In genomic region chr1:117366281-117366981, GRCh38 we compare ENCODE assay signal across 8 cellular contexts. TPM values are rescaled to one million over a fixed set of nuclear protein-coding genes. Genes with fewer than 3 reads are reported as not detected.
DNase-seq lines count a peak whose midpoint lies in the region; ATAC-seq and TF ChIP-seq lines count a peak whose summit lies in the region.

No MANE protein-coding gene starts in this region.

- H3K4me2 ChIP-seq in smooth muscle cell, result peak overlapping the region; percentile 94

- WGBS in smooth muscle cell (ENCODE audit: low lambda C conversion rate), result under 1% methylated on average over 55 of the region's 63 CpGs

- peaks cover 11 to 19% (median 13%) of the 10 kb centered on the region in 3 donors for H3K27me3 Mint-ChIP-seq in immature natural killer cell (ENCODE audit: low read depth in 3 of 3)

- H3K79me2 ChIP-seq in smooth muscle cell (ENCODE audit: low read depth), result peaks cover 41% of the 10 kb centered on the region

- H3K27me3 ChIP-seq in WERI-Rb-1 (ENCODE audit: insufficient read depth, low read depth, severe bottlenecking) (no peaks in the 10 kb centered on the region), breast epithelium (no peaks in the 10 kb centered on the region), smooth muscle cell (ENCODE audit: low read depth) (no peaks in the 10 kb centered on the region)

- H3K4me3 ChIP-seq in WERI-Rb-1 (ENCODE audit: low read depth, low read length), result peak overlapping the region; percentile 64
- peak overlapping the region; percentile 84 to 92 (median 87) for H3K4me3 ChIP-seq in breast epithelium
- H3K4me3 ChIP-seq in smooth muscle cell, result peak overlapping the region; percentile 90

- DNase-seq in NCI-H1436 (lab: John Stamatoyannopoulos, UW) (peak; percentile 69), NCI-H1436 treated with DMSO at 0.1 percent for 48 hours (lab: John Stamatoyannopoulos, UW) (no peak), NCI-H1417 (lab: John Stamatoyannopoulos, UW) (peak; percentile 91 to 96 (median 92)), WERI-Rb-1 (peak; percentile 85), breast epithelium (ENCODE audit: low spot score in 2 of 2) (peak; percentile 73 to 82), immature natural killer cell (peak; percentile 84 to 86 (median 86)), smooth muscle cell (lab: John Stamatoyannopoulos, UW; ENCODE audit: unreplicated experiment) (peak; percentile 82)

- no peak for TF ChIP-seq POLR2A in breast epithelium (IDR thresholded peaks at IDR 0.05)

- no peaks in the 10 kb centered on the region for H3K9me3 Mint-ChIP-seq in immature natural killer cell

- H3K27ac ChIP-seq in WERI-Rb-1 (peak overlapping the region; percentile 93), breast epithelium (peak overlapping the region; percentile 98), smooth muscle cell (ENCODE audit: low read depth) (peak overlapping the region; percentile 91)

- H3F3A ChIP-seq in smooth muscle cell (ENCODE audit: low read depth), result no peaks in the 10 kb centered on the region

- H3K27ac Mint-ChIP-seq in immature natural killer cell, result peak overlapping the region; percentile 96 to 99 (median 98)

- TF ChIP-seq CTCF in WERI-Rb-1 (IDR thresholded peaks at IDR 0.05; ENCODE audit: low read depth, low read length) (no peak), breast epithelium (IDR thresholded peaks at IDR 0.05) (no peak), smooth muscle cell (IDR thresholded peaks at IDR 0.05; ENCODE audit: borderline replicate concordance, insufficient read depth, poor library complexity, severe bottlenecking) (no peak)

- peak overlapping the region; percentile 97 for H2AFZ ChIP-seq in smooth muscle cell (ENCODE audit: low read depth)

- ATAC-seq in HG02642 (IDR thresholded peaks at IDR 0.05; ENCODE audit: poor library complexity, unreplicated experiment), result peak; percentile 59

- H4K20me1 ChIP-seq in smooth muscle cell (ENCODE audit: low read depth), result peaks cover 39% of the 10 kb centered on the region

- no peaks in the 10 kb centered on the region for H3K36me3 Mint-ChIP-seq in immature natural killer cell

- H3K9me3 ChIP-seq in WERI-Rb-1 (ENCODE audit: severe bottlenecking) (no peaks in the 10 kb centered on the region), breast epithelium (no peaks in the 10 kb centered on the region), smooth muscle cell (replicated peaks; ENCODE audit: low read depth) (no peaks in the 10 kb centered on the region)

- H3K4me3 Mint-ChIP-seq in immature natural killer cell, result peak overlapping the region; percentile 94 to 98 (median 96)

- H3K4me1 ChIP-seq in breast epithelium (peaks cover 0 to 4% of the 10 kb centered on the region in 2 donors), smooth muscle cell (ENCODE audit: low read depth) (peaks cover 44% of the 10 kb centered on the region)

- intact Hi-C loops in breast epithelium (cut with DNase I; ENCODE audit: low total_unique reads), result no loop called here

- H3K4me1 Mint-ChIP-seq in immature natural killer cell, result peaks cover 51 to 56% of the 10 kb centered on the region in 2 donors

- H3K36me3 ChIP-seq in WERI-Rb-1 (no peaks in the 10 kb centered on the region; the same call in 1 of the 2 replicates), breast epithelium (no peaks in the 10 kb centered on the region), smooth muscle cell (ENCODE audit: low read depth) (no peaks in the 10 kb centered on the region)

- peak overlapping the region; percentile 91 for H3K9ac ChIP-seq in smooth muscle cell (ENCODE audit: low read depth)

RNA-seq across cellular contexts. Expression of gene MAN1A2, which starts 0.8 kb away (rescaled TPM):
- total RNA-seq in breast epithelium, result 10 to 100 TPM; 40.2 to 52.8 (median 43.3) TPM
- 10 to 100 TPM; 21.9 to 29.2 (median 22.7) TPM for polyA plus RNA-seq in immature natural killer cell
- 41.3 and 48.8 TPM in 2 replicates for total RNA-seq in smooth muscle cell
- polyA plus RNA-seq in smooth muscle cell, result 18.2 and 23.6 TPM in 2 replicates
